ENCODE assay signal across 2 cellular contexts in the genomic region with DNA sequence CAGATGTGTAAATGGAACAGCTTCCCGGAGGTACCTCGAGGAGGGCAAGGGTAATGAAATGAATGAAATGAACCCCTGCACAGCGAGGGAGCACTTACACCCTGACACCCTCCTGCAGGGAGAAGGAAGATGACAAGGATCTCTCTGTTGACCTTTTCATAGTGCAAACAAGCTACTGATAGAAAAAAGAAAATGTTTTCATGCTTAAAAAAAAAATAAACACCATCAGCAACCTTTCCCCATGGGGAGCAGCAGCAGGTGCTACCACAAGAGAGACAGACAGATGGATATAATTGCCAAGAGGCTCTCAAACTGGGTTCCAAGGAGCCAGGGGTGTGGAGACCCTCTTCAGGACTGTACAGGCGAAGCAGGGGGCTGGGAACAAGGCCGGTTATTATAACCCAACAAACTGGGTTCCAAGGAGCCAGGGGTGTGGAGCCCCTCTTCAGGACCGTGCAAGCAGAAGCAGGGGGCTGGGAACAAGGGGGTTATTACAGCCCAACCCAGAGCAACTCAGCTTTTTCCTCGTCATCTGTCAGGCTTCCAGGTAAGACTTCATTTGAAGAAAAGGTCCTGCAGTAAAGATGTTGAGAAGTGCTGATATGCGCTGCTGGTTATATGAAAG.
TF ChIP-seq lines count a peak whose summit lies in the region.

No MANE protein-coding gene starts in this region.

TF ChIP-seq in HCT116, 20 proteins besides CTCF, POLR2A, EP300 and RAD21 (continued from another document):
- TF ChIP-seq, protein P1, sequence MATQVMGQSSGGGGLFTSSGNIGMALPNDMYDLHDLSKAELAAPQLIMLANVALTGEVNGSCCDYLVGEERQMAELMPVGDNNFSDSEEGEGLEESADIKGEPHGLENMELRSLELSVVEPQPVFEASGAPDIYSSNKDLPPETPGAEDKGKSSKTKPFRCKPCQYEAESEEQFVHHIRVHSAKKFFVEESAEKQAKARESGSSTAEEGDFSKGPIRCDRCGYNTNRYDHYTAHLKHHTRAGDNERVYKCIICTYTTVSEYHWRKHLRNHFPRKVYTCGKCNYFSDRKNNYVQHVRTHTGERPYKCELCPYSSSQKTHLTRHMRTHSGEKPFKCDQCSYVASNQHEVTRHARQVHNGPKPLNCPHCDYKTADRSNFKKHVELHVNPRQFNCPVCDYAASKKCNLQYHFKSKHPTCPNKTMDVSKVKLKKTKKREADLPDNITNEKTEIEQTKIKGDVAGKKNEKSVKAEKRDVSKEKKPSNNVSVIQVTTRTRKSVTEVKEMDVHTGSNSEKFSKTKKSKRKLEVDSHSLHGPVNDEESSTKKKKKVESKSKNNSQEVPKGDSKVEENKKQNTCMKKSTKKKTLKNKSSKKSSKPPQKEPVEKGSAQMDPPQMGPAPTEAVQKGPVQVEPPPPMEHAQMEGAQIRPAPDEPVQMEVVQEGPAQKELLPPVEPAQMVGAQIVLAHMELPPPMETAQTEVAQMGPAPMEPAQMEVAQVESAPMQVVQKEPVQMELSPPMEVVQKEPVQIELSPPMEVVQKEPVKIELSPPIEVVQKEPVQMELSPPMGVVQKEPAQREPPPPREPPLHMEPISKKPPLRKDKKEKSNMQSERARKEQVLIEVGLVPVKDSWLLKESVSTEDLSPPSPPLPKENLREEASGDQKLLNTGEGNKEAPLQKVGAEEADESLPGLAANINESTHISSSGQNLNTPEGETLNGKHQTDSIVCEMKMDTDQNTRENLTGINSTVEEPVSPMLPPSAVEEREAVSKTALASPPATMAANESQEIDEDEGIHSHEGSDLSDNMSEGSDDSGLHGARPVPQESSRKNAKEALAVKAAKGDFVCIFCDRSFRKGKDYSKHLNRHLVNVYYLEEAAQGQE (IDR thresholded peaks at IDR 0.05; ENCODE audit: low read depth): no peak
- no peak for TF ChIP-seq CBX3 (IDR thresholded peaks at IDR 0.05; ENCODE audit: low read depth)
- no peak for TF ChIP-seq YY1 (IDR thresholded peaks at IDR 0.05; ENCODE audit: extremely low read depth, insufficient replicate concordance, low read depth, low read length)
- no peak for TF ChIP-seq FOSL1 (IDR thresholded peaks at IDR 0.05; ENCODE audit: low read depth)

TF ChIP-seq in liver, 16 proteins besides CTCF, POLR2A, EP300 and RAD21 (continued from another document):
- TF ChIP-seq, protein P2, sequence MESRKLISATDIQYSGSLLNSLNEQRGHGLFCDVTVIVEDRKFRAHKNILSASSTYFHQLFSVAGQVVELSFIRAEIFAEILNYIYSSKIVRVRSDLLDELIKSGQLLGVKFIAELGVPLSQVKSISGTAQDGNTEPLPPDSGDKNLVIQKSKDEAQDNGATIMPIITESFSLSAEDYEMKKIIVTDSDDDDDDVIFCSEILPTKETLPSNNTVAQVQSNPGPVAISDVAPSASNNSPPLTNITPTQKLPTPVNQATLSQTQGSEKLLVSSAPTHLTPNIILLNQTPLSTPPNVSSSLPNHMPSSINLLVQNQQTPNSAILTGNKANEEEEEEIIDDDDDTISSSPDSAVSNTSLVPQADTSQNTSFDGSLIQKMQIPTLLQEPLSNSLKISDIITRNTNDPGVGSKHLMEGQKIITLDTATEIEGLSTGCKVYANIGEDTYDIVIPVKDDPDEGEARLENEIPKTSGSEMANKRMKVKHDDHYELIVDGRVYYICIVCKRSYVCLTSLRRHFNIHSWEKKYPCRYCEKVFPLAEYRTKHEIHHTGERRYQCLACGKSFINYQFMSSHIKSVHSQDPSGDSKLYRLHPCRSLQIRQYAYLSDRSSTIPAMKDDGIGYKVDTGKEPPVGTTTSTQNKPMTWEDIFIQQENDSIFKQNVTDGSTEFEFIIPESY (IDR thresholded peaks at IDR 0.05): no peak
TF ChIP-seq in liver: peak in this region for 0.
